8 cellular contexts compared by ENCODE assay signal in genomic region chr2:224038049-224038829, GRCh38. TPM values are rescaled to one million over a fixed set of nuclear protein-coding genes. Genes with fewer than 3 reads are reported as not detected.
DNase-seq lines count a peak whose midpoint lies in the region; ATAC-seq and TF ChIP-seq lines count a peak whose summit lies in the region.

No MANE protein-coding gene starts in this region.

- peak overlapping the region; percentile 85 for H3K4me3 Mint-ChIP-seq in activated T-cell treated with anti-CD3 and anti-CD28 coated beads, Interleukin-2, amount 50 U/mL, for 24 hours

- WGBS in upper lobe of left lung, 2 donors = 3 to 7% methylated on average over 13 to 30 of the region's 36 CpGs

- no peak for TF ChIP-seq EP300 in upper lobe of left lung (IDR thresholded peaks at IDR 0.05)

- TF ChIP-seq POLR2A in upper lobe of left lung (IDR thresholded peaks at IDR 0.05) = no peak

- peaks cover 2% of the 10 kb centered on the region for H3K36me3 Mint-ChIP-seq in activated T-cell treated with anti-CD3 and anti-CD28 coated beads, Interleukin-2, amount 50 U/mL, for 24 hours (ENCODE audit: low read depth)

- TF ChIP-seq CTCF in foreskin fibroblast (IDR thresholded peaks at IDR 0.05; ENCODE audit: low read depth, low read length) (no peak), upper lobe of left lung (IDR thresholded peaks at IDR 0.05) (no peak)

- no peaks in the 10 kb centered on the region for H3K36me3 ChIP-seq in neuron (ENCODE audit: insufficient read depth, low read length)
- no peaks in the 10 kb centered on the region for H3K36me3 ChIP-seq in upper lobe of left lung

- H3K9me3 Mint-ChIP-seq in activated T-cell treated with anti-CD3 and anti-CD28 coated beads, Interleukin-2, amount 50 U/mL, for 24 hours = no peaks in the 10 kb centered on the region

- ATAC-seq in HG02642 (IDR thresholded peaks at IDR 0.05; ENCODE audit: poor library complexity, unreplicated experiment) = peak; percentile 57
- peak in 1 of 2 donors; percentile 62 for ATAC-seq in upper lobe of left lung (ENCODE audit: low FRiP score in 2 of 2)

- H2AFZ ChIP-seq in neuron (ENCODE audit: low read depth, low read length) = peak overlapping the region; percentile 77

- peak overlapping the region; percentile 26 for H3K27ac Mint-ChIP-seq in activated T-cell treated with anti-CD3 and anti-CD28 coated beads, Interleukin-2, amount 50 U/mL, for 24 hours

- peaks cover 14% of the 10 kb centered on the region for H3K4me1 ChIP-seq in neuron (ENCODE audit: insufficient read depth, low read length)
- H3K4me1 ChIP-seq in upper lobe of left lung = peaks cover 8 to 25% (median 16%) of the 10 kb centered on the region in 4 donors

- H3K27me3 ChIP-seq in neuron (ENCODE audit: insufficient read depth, low read length) (peaks cover 32% of the 10 kb centered on the region), upper lobe of left lung (peaks cover 0 to 20% (median 9%) of the 10 kb centered on the region in 4 donors)

- peak overlapping the region; percentile 61 to 96 for H3K4me3 ChIP-seq in foreskin fibroblast (ENCODE audit: low read depth in 1 of 2, low read length in 2 of 2)
- H3K4me3 ChIP-seq in neuron (ENCODE audit: low read length) = peak overlapping the region; percentile 63
- H3K4me3 ChIP-seq in upper lobe of left lung = peak overlapping the region in 3 of 4 donors; percentile 53 to 57 (median 55)

- no peak overlapping the region for H3K27ac ChIP-seq in upper lobe of left lung

- no peaks in the 10 kb centered on the region for H3K9me3 ChIP-seq in neuron (ENCODE audit: low read length)
- H3K9me3 ChIP-seq in upper lobe of left lung = no peaks in the 10 kb centered on the region

- DNase-seq in NCI-H1436 (lab: John Stamatoyannopoulos, UW) = peak; percentile 16
- DNase-seq in NCI-H1436 treated with DMSO at 0.1 percent for 48 hours (lab: John Stamatoyannopoulos, UW) = no peak
- peak; percentile 36 for DNase-seq in NCI-H345 (lab: John Stamatoyannopoulos, UW)
- DNase-seq in activated T-cell treated with anti-CD3 and anti-CD28 coated beads, Interleukin-2, amount 50 U/mL, for 24 hours = peak; percentile 75
- peak in 1 of 2 donors; percentile 57 for DNase-seq in foreskin fibroblast
- no peak for DNase-seq in upper lobe of left lung

- peaks cover 59% of the 10 kb centered on the region for H3K27me3 Mint-ChIP-seq in activated T-cell treated with anti-CD3 and anti-CD28 coated beads, Interleukin-2, amount 50 U/mL, for 24 hours

- peaks cover 35% of the 10 kb centered on the region for H3K4me1 Mint-ChIP-seq in activated T-cell treated with anti-CD3 and anti-CD28 coated beads, Interleukin-2, amount 50 U/mL, for 24 hours (ENCODE audit: low read depth)

RNA-seq across cellular contexts. Expression of gene SERPINE2, which starts 0.8 kb away (rescaled TPM):
- total RNA-seq in upper lobe of left lung = 10 to 100 TPM in 1 of 6 donors, 1 to 10 TPM in 5; 1.0 to 11.7 (median 3.3) TPM

Comparison
In these comparisons a context has a peak if more than half of its experiments do, and no peak if none do; other contexts are left out.
1. DNase-seq: peak in NCI-H1436 (single experiment), NCI-H345 (single experiment) and activated T-cell treated with anti-CD3 and anti-CD28 coated beads, Interleukin-2, amount 50 U/mL, for 24 hours (single experiment); none in NCI-H1436 treated with DMSO at 0.1 percent for 48 hours (single experiment) and upper lobe of left lung (0 of 2).
2. Peak in every context shown above with its lines, with median percentiles within 50 percentile points of each other: H3K4me3 ChIP-seq.